Comparison of ENCODE assay signal across 24 cellular contexts in the genomic region with DNA sequence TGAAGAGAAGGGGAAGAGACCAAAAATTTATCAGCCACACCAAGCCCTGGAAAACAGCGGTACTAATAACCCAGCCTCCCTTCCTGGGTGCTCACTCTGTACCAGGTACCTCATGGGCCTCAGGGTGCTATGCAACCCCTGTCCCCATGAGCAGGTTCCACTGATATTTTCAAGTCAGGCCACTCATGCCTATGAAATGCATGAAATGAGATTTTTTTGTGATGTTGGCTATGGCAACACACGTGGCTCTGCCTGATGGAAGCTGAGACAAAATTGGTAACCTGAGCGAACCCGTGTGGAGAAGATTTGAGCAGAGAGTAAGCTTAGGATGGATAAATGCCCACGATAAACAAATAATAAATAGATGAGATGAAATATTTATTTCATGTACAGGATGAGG.
A peak's percentile ranks its signal among the peaks of the same experiment; 100 is the strongest.
DNase-seq lines count a peak whose midpoint lies in the region; ATAC-seq, FAIRE-seq and TF ChIP-seq lines count a peak whose summit lies in the region.
"Had no signal": no experiment of that assay in that cellular context is flagged by ENCODE, and none has a peak within 500 bp of the region (broad histone marks: within the 10 kb centered on the region; RNA-seq: fewer than 3 reads in every experiment).

No MANE protein-coding gene starts in this region.

- H4K5ac ChIP-seq in IMR-90 (ENCODE audit: low read depth, low read length) = no peak overlapping the region

- H3K79me1 ChIP-seq in IMR-90 (ENCODE audit: low read depth in 1 of 2, low read length in 2 of 2) = peaks cover 0 to 5% of the 10 kb centered on the region in 2 experiments; a peak in 1 of 4 replicates

- H3K4me3 ChIP-seq in IMR-90 (ENCODE audit: insufficient read depth, low read depth, low read length) (no peak overlapping the region), ascending aorta (no peak overlapping the region), keratinocyte (ENCODE audit: control insufficient read depth in 2 of 3, extremely low read depth in 1 of 3, insufficient read depth in 2 of 3, low read depth in 1 of 3, low read length in 3 of 3) (no peak overlapping the region), thoracic aorta (no peak overlapping the region)
- H3K4me3 ChIP-seq: gastrocnemius medialis, Peyer's patch, upper lobe of left lung had no signal

- in situ Hi-C loops in IMR-90 (cut with MboI; ENCODE audit: low sequenced_read_pairs) = loop anchor here (10.0 kb wide), 1 partner anchor 273 kb away; no protein-coding TSS in a partner anchor

- no peak overlapping the region for H4K91ac ChIP-seq in IMR-90 (ENCODE audit: insufficient read depth, low read depth, low read length)

- 40% methylated on average over 1 of the region's 5 CpGs; no CpG with 5 or more reads in 1 of the 2 experiments for WGBS in IMR-90 (ENCODE audit: extremely low coverage in 2 of 2, insufficient read length in 1 of 2), 2 experiments

- TF ChIP-seq RAD21 in IMR-90 (IDR thresholded peaks at IDR 0.05; ENCODE audit: low read length) = no peak

- POLR2A ChIA-PET in IMR-90 (lab: Charles Lee; ENCODE audit: unreplicated experiment) = interaction anchor here (0.6 to 1.0 kb wide), 2 partner anchors 153 to 166 kb away, joined by 3 read pairs; a partner anchor contains a TSS

- ATAC-seq in IMR-90 (ENCODE audit: low read depth) (no peak), thoracic aorta (ENCODE audit: insufficient number of reproducible peaks, low FRiP score, low read depth) (no peak), HG03039 (IDR thresholded peaks at IDR 0.05; ENCODE audit: unreplicated experiment) (no peak), GM21447 (IDR thresholded peaks at IDR 0.05; ENCODE audit: unreplicated experiment) (no peak)
- ATAC-seq: activated CD8-positive, alpha-beta memory T cell treated with anti-CD3 and anti-CD28 coated beads, Interleukin-2, amount 10 ng/mL, durations not matched to agents 7 days and 5 days; gastrocnemius medialis; left lobe of liver; stimulated activated naive CD8-positive, alpha-beta T cell treated with anti-CD3 and anti-CD28 coated beads, Interleukin-15, Interleukin-2, amounts not matched to agents 100 U/mL and 50 U/mL, for 24 hours had no signal

- BruUV-seq in IMR-90 (replicated peaks; lab: Mats Ljungman, UMichigan) = no TSS peak

- no peaks in the 10 kb centered on the region for H4K20me1 ChIP-seq in IMR-90 (ENCODE audit: insufficient read depth, low read length)
- no peaks in the 10 kb centered on the region for H4K20me1 ChIP-seq in keratinocyte (ENCODE audit: control insufficient read depth, extremely low read depth, insufficient read depth, low read length)

- TF ChIP-seq CTCF in IMR-90 (conservative IDR thresholded peaks at IDR 0.05; ENCODE audit: low read depth, low read length) (no peak), ascending aorta (IDR thresholded peaks at IDR 0.05) (no peak), keratinocyte (optimal IDR thresholded peaks at IDR 0.05 in 1 of 3, IDR thresholded peaks at IDR 0.05 in 1 of 3, conservative IDR thresholded peaks at IDR 0.05 in 1 of 3; ENCODE audit: extremely low read depth in 1 of 3, insufficient read depth in 2 of 3, low read length in 3 of 3) (no peak), thoracic aorta (IDR thresholded peaks at IDR 0.05) (no peak)

- H3K4ac ChIP-seq in IMR-90 (ENCODE audit: low read depth, low read length) = no peak overlapping the region

- no peak overlapping the region for H3K27ac ChIP-seq in IMR-90 (ENCODE audit: insufficient read depth, low read length)
- H3K27ac ChIP-seq in ascending aorta = peak overlapping the region; percentile 84 to 96
- no peak overlapping the region for H3K27ac ChIP-seq in keratinocyte (ENCODE audit: control insufficient read depth, insufficient read depth, low read length)
- peak overlapping the region; percentile 65 to 95 for H3K27ac ChIP-seq in thoracic aorta
- H3K27ac ChIP-seq: C4-2B, HL-60 had no signal

- FAIRE-seq in keratinocyte (lab: Jason Lieb, UNC) = no peak

- H2AFZ ChIP-seq in IMR-90 (replicated peaks; ENCODE audit: low read length, poor library complexity) (no peak overlapping the region), keratinocyte (ENCODE audit: control insufficient read depth, low read length) (no peak overlapping the region)

- H3K9me3 ChIP-seq in IMR-90 (ENCODE audit: control insufficient read depth, insufficient read depth, low read length) = peaks cover 6% of the 10 kb centered on the region
- peaks cover 0 to 8% of the 10 kb centered on the region in 2 donors for H3K9me3 ChIP-seq in ascending aorta
- no peaks in the 10 kb centered on the region for H3K9me3 ChIP-seq in keratinocyte (ENCODE audit: control insufficient read depth, low read depth, low read length)
- peaks cover 6% of the 10 kb centered on the region for H3K9me3 ChIP-seq in thoracic aorta
- H3K9me3 ChIP-seq: gastrocnemius medialis had no signal

- no peak overlapping the region for H3K23ac ChIP-seq in IMR-90 (ENCODE audit: low read depth, low read length)

- H3K4me2 ChIP-seq in IMR-90 (ENCODE audit: low read depth, low read length) (no peak overlapping the region), keratinocyte (ENCODE audit: control insufficient read depth, extremely low read depth, insufficient read depth, low read depth, low read length) (peak overlapping the region; percentile 99)

- H3K36me3 ChIP-seq in IMR-90 (ENCODE audit: control insufficient read depth, insufficient read depth, low read length) = no peaks in the 10 kb centered on the region
- H3K36me3 ChIP-seq in ascending aorta = no peaks in the 10 kb centered on the region
- peaks cover 0 to 6% of the 10 kb centered on the region in 2 experiments for H3K36me3 ChIP-seq in keratinocyte (ENCODE audit: control insufficient read depth in 2 of 2, extremely low read depth in 1 of 2, insufficient read depth in 2 of 2, low read length in 2 of 2)
- H3K36me3 ChIP-seq in thoracic aorta = no peaks in the 10 kb centered on the region
- H3K36me3 ChIP-seq: gastrocnemius medialis, Peyer's patch, upper lobe of left lung had no signal

- H4K8ac ChIP-seq in IMR-90 (ENCODE audit: low read depth in 2 of 2, low read length in 2 of 2) = no peak overlapping the region

- CTCF ChIA-PET in IMR-90 (lab: Yijun Ruan, JAX) = no interaction called here

- H3K9ac ChIP-seq in IMR-90 (ENCODE audit: low read depth, low read length) (no peak overlapping the region), keratinocyte (ENCODE audit: control insufficient read depth, extremely low read depth, insufficient read depth, low read length) (no peak overlapping the region)

- no peak overlapping the region for H3K14ac ChIP-seq in IMR-90 (replicated peaks; ENCODE audit: low read depth, low read length)

- H3K27me3 ChIP-seq in IMR-90 (ENCODE audit: control insufficient read depth, insufficient read depth, low read length) (no peaks in the 10 kb centered on the region), ascending aorta (no peaks in the 10 kb centered on the region), keratinocyte (ENCODE audit: control insufficient read depth, extremely low read depth, insufficient read depth, low read length) (no peaks in the 10 kb centered on the region), thoracic aorta (replicated peaks; ENCODE audit: insufficient read depth) (no peaks in the 10 kb centered on the region)
- H3K27me3 ChIP-seq: Peyer's patch, upper lobe of left lung had no signal

- H3K79me2 ChIP-seq in keratinocyte (ENCODE audit: control insufficient read depth, insufficient read depth, low read length) = peaks cover 15% of the 10 kb centered on the region

- intact Hi-C loops in IMR-90 (cut with micrococcal nuclease) (loop anchor here (5.0 kb wide), 1 partner anchor 281 kb away; no protein-coding TSS in a partner anchor), ascending aorta (cut with DNase I) (loop anchor here (5.0 kb wide), 2 partner anchors 154 to 281 kb away; a partner anchor contains a TSS)

- H2BK15ac ChIP-seq in IMR-90 (ENCODE audit: low read depth, low read length) = 0 out of 3 replicates have a peak overlapping the region, but pooled peaks have one; percentile 47

- peaks cover 26% of the 10 kb centered on the region for H3K4me1 ChIP-seq in IMR-90 (ENCODE audit: control insufficient read depth, insufficient read depth, low read length)
- peaks cover 24 to 32% of the 10 kb centered on the region in 2 donors for H3K4me1 ChIP-seq in ascending aorta
- H3K4me1 ChIP-seq in keratinocyte (ENCODE audit: control insufficient read depth, extremely low read depth, insufficient read depth, low read length) = peaks cover 48% of the 10 kb centered on the region
- peaks cover 32 to 54% of the 10 kb centered on the region in 2 donors for H3K4me1 ChIP-seq in thoracic aorta (ENCODE audit: control insufficient read depth in 1 of 2, low read depth in 2 of 2)

- no peak for TF ChIP-seq POLR2A in IMR-90 (IDR thresholded peaks at IDR 0.05; ENCODE audit: low read depth, low read length)

- H2AK5ac ChIP-seq in IMR-90 (ENCODE audit: low read depth, low read length) = peak overlapping the region; percentile 35; the same call in 1 of the 2 replicates

- H3K9me1 ChIP-seq in IMR-90 (ENCODE audit: insufficient read depth, low read length) (peaks cover 17% of the 10 kb centered on the region), keratinocyte (ENCODE audit: control insufficient read depth, extremely low read depth, insufficient read depth, low read length) (no peaks in the 10 kb centered on the region)

- H2BK120ac ChIP-seq in IMR-90 (ENCODE audit: low read depth, low read length) = peak overlapping the region; percentile 21; the same call in 1 of the 2 replicates

- dilution Hi-C loops in IMR-90 (cut with HindIII; ENCODE audit: low sequenced_read_pairs, unreplicated experiment) (no loop called here), keratinocyte (cut with MboI; ENCODE audit: extremely low pct_ligation_motif_present, low sequenced_read_pairs) (no loop called here)

- no peak overlapping the region for H3K18ac ChIP-seq in IMR-90 (ENCODE audit: low read depth, low read length)

- DNase-seq in IMR-90 (no peak), ascending aorta (ENCODE audit: low spot score in 2 of 2) (no peak), keratinocyte (ENCODE audit: low read depth, low spot score) (no peak), thoracic aorta (ENCODE audit: low spot score) (no peak), NCI-H226 (no peak)
- DNase-seq: activated CD8-positive, alpha-beta memory T cell treated with anti-CD3 and anti-CD28 coated beads, Interleukin-2, amount 10 ng/mL, durations not matched to agents 7 days and 5 days; anterior cingulate cortex; Calu3; DMS79 treated with DMSO at 0.1 percent for 48 hours; gastrocnemius medialis; GF-D8; hippocampal formation; immature natural killer cell; NCI-H1694; NCI-H524 treated with DMSO at 0.1 percent for 48 hours; occipital lobe; Peyer's patch; upper lobe of left lung had no signal

- H2BK5ac ChIP-seq in IMR-90 (ENCODE audit: low read depth, low read length, poor library complexity, severe bottlenecking) = no peak overlapping the region

- no peak overlapping the region for H3K56ac ChIP-seq in IMR-90 (ENCODE audit: extremely low read depth, insufficient read depth, low read length)

- H2BK20ac ChIP-seq in IMR-90 (ENCODE audit: low read depth, low read length) = peak overlapping the region; percentile 23; the same call in 1 of the 2 replicates

- no peak overlapping the region for H2AK9ac ChIP-seq in IMR-90 (replicated peaks; ENCODE audit: low read depth, low read length, poor library complexity)

TF ChIP-seq in IMR-90, 13 proteins besides CTCF, POLR2A, EP300 and RAD21 (continues in another document):
- TF ChIP-seq FOS (IDR thresholded peaks at IDR 0.05; ENCODE audit: low read depth, low read length) (no peak), MAFK (IDR thresholded peaks at IDR 0.05; ENCODE audit: low read depth, low read length) (no peak), NFE2L2 (IDR thresholded peaks at IDR 0.05; ENCODE audit: low read depth, low read length) (no peak)

Comparison
In these comparisons a context has a peak if more than half of its experiments do, and no peak if none do; other contexts are left out.
1. H3K27ac ChIP-seq: peak in ascending aorta (2 of 2) and thoracic aorta (2 of 2); none in IMR-90 (single experiment) and keratinocyte (single experiment).